Comparison of ENCODE assay signal across 9 cellular contexts in the genomic region with DNA sequence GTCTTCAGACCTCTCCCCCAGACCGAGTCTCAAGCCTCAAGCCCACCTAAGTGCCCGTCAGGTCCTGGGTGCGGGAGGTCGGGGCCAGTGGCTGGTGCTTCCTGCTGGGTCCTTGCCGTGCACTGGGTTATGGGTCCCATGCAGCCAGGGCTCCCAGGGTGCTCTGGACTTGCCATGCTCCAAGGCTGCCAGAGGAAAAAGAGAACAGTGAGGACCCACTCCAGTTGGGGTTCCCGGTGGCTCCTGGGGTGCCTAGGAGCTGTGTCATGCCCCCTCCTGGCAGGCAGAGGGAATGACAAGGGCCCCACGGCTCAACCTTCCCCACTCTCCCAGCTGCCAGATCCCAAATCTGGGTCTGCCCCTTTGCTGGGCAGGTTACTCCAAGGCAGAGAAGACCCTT. TPM values are rescaled to one million over a fixed set of nuclear protein-coding genes. Genes with fewer than 3 reads are reported as not detected.
DNase-seq lines count a peak whose midpoint lies in the region; ATAC-seq and TF ChIP-seq lines count a peak whose summit lies in the region.
"Had no signal": no experiment of that assay in that cellular context is flagged by ENCODE, and none has a peak within 500 bp of the region (broad histone marks: within the 10 kb centered on the region; RNA-seq: fewer than 3 reads in every experiment).

No MANE protein-coding gene starts in this region.

- H3K27me3 Mint-ChIP-seq in CD4-positive, alpha-beta memory T cell, result no peaks in the 10 kb centered on the region
- no peaks in the 10 kb centered on the region for H3K27me3 Mint-ChIP-seq in naive thymus-derived CD4-positive, alpha-beta T cell

- peaks cover 60% of the 10 kb centered on the region for H3K36me3 ChIP-seq in CD4-positive, alpha-beta memory T cell (ENCODE audit: insufficient read depth, low read length)
- peaks cover 22 to 62% (median 37%) of the 10 kb centered on the region in 3 experiments for H3K36me3 ChIP-seq in naive thymus-derived CD4-positive, alpha-beta T cell (ENCODE audit: control insufficient read depth in 2 of 3, insufficient read depth in 3 of 3, low read length in 3 of 3)

- H3K27me3 ChIP-seq in CD4-positive, alpha-beta memory T cell (ENCODE audit: insufficient read depth, low read length), result no peaks in the 10 kb centered on the region
- no peaks in the 10 kb centered on the region for H3K27me3 ChIP-seq in naive thymus-derived CD4-positive, alpha-beta T cell (ENCODE audit: control insufficient read depth in 2 of 2, insufficient read depth in 2 of 2, low read length in 2 of 2)

- intact Hi-C loops in CD4-positive, alpha-beta memory T cell (cut with micrococcal nuclease), result no loop called here
- intact Hi-C loops in naive thymus-derived CD4-positive, alpha-beta T cell (cut with micrococcal nuclease), result no loop called here

- no peak for DNase-seq in CD4-positive, alpha-beta memory T cell
- no peak for DNase-seq in GM13977 (ENCODE audit: low spot score)
- no peak for DNase-seq in astrocyte of the spinal cord (ENCODE audit: low read depth, low spot score)
- no peak for DNase-seq in naive thymus-derived CD4-positive, alpha-beta T cell
- no peak for DNase-seq in cerebellar nuclear complex (lab: John Stamatoyannopoulos, UW)
- DNase-seq in effector CD4-positive, alpha-beta T cell, result no peak
- DNase-seq: NCI-H748 treated with DMSO at 0.1 percent for 48 hours had no signal

- TF ChIP-seq CTCF in GM13977 (IDR thresholded peaks at IDR 0.05; ENCODE audit: extremely low read depth, insufficient read depth, missing control alignments) (peak; percentile 56), astrocyte of the spinal cord (IDR thresholded peaks at IDR 0.05; ENCODE audit: low read depth, low read length) (peak; percentile 34)

- POLR2A ChIA-PET in CD4-positive, alpha-beta memory T cell (lab: Charles Lee; ENCODE audit: partially characterized antibody), result interaction anchor here (0.6 to 19.4 kb wide), 10 partner anchors 7 to 646 kb away, joined by 3 to 478 read pairs (median 4); partner anchors contain the start of genes BRD7, CYLD and NOD2
- POLR2A ChIA-PET in naive thymus-derived CD4-positive, alpha-beta T cell (lab: Charles Lee), result interaction anchor here (0.6 to 3.7 kb wide), 5 partner anchors 10 to 116 kb away, joined by 3 to 42 read pairs (median 15); no protein-coding TSS in a partner anchor

- CTCF ChIA-PET in CD4-positive, alpha-beta memory T cell (lab: Charles Lee; ENCODE audit: partially characterized antibody), result interaction anchor here (0.6 to 24.1 kb wide), 10 partner anchors 9 to 348 kb away, joined by 3 to 458 read pairs (median 4); partner anchors contain the start of gene CYLD
- CTCF ChIA-PET in naive thymus-derived CD4-positive, alpha-beta T cell (lab: Charles Lee), result interaction anchor here (1.4 to 5.7 kb wide), 5 partner anchors 10 to 318 kb away, joined by 3 to 101 read pairs (median 5); partner anchors contain the start of gene CYLD

- H3K4me1 ChIP-seq in CD4-positive, alpha-beta memory T cell (ENCODE audit: insufficient read depth, low read length), result peaks cover 61% of the 10 kb centered on the region
- peaks cover 42 to 44% of the 10 kb centered on the region in 2 donors for H3K4me1 ChIP-seq in naive thymus-derived CD4-positive, alpha-beta T cell (ENCODE audit: control insufficient read depth in 2 of 2, insufficient read depth in 2 of 2, low read length in 2 of 2)

- no peak for ATAC-seq in naive thymus-derived CD4-positive, alpha-beta T cell
- ATAC-seq in HG02981 (IDR thresholded peaks at IDR 0.05; ENCODE audit: unreplicated experiment), result no peak

- H3K9me3 Mint-ChIP-seq in CD4-positive, alpha-beta memory T cell, result peaks cover 0 to 13% (median 10%) of the 10 kb centered on the region in 8 donors
- H3K9me3 Mint-ChIP-seq in naive thymus-derived CD4-positive, alpha-beta T cell, result peaks cover 0 to 13% (median 7%) of the 10 kb centered on the region in 11 donors

- H3K36me3 Mint-ChIP-seq in CD4-positive, alpha-beta memory T cell, result peaks cover 71 to 74% of the 10 kb centered on the region in 2 donors
- H3K36me3 Mint-ChIP-seq in naive thymus-derived CD4-positive, alpha-beta T cell, result peaks cover 28 to 71% (median 53%) of the 10 kb centered on the region in 5 donors

- peaks cover 38 to 61% (median 50%) of the 10 kb centered on the region in 4 donors for H3K4me1 Mint-ChIP-seq in CD4-positive, alpha-beta memory T cell
- H3K4me1 Mint-ChIP-seq in naive thymus-derived CD4-positive, alpha-beta T cell, result peaks cover 40 to 63% (median 58%) of the 10 kb centered on the region in 7 donors

- peak overlapping the region; percentile 57 to 97 (median 94) for H3K4me3 Mint-ChIP-seq in CD4-positive, alpha-beta memory T cell
- H3K4me3 Mint-ChIP-seq in naive thymus-derived CD4-positive, alpha-beta T cell, result peak overlapping the region; percentile 55 to 93 (median 78)

- in situ Hi-C loops in GM13977 (cut with MboI; ENCODE audit: low pct_unique_long_range_greater_than_20kb, low sequenced_read_pairs, unreplicated experiment) (loop anchor here (10.0 kb wide), 1 partner anchor 67 kb away; the partner anchor contains the start of gene CYLD), astrocyte of the spinal cord (cut with HindIII; ENCODE audit: low sequenced_read_pairs) (no loop called here)

- no peak overlapping the region for H3K4me3 ChIP-seq in CD4-positive, alpha-beta memory T cell (ENCODE audit: low read length in 2 of 2)
- no peak overlapping the region for H3K4me3 ChIP-seq in astrocyte of the spinal cord (ENCODE audit: low read depth, low read length)
- H3K4me3 ChIP-seq in naive thymus-derived CD4-positive, alpha-beta T cell (ENCODE audit: low read length), result no peak overlapping the region

- peaks cover 5 to 6% of the 10 kb centered on the region in 2 donors for H3K9me3 ChIP-seq in CD4-positive, alpha-beta memory T cell (ENCODE audit: control insufficient read depth in 1 of 2, low read length in 2 of 2)
- peaks cover 0 to 14% (median under 1%) of the 10 kb centered on the region in 3 experiments for H3K9me3 ChIP-seq in naive thymus-derived CD4-positive, alpha-beta T cell (ENCODE audit: control insufficient read depth in 2 of 3, low read length in 3 of 3)

- peak overlapping the region; percentile 90 for H3K27ac ChIP-seq in CD4-positive, alpha-beta memory T cell (ENCODE audit: low read depth, low read length)
- peak overlapping the region; percentile 90 for H3K27ac ChIP-seq in naive thymus-derived CD4-positive, alpha-beta T cell (ENCODE audit: low read depth, low read length)
- H3K27ac ChIP-seq: epithelial cell of prostate had no signal

- H3K27ac Mint-ChIP-seq in CD4-positive, alpha-beta memory T cell, result peak overlapping the region; percentile 78 to 99 (median 90)
- H3K27ac Mint-ChIP-seq in naive thymus-derived CD4-positive, alpha-beta T cell, result peak overlapping the region; percentile 64 to 98 (median 96)

RNA-seq across cellular contexts. Expression of gene SNX20, which starts 3.8 kb away (rescaled TPM):
- total RNA-seq in CD4-positive, alpha-beta memory T cell, result 10 to 100 TPM; 88.9 to 90.1 TPM
- polyA plus RNA-seq in CD4-positive, alpha-beta memory T cell, result 100 to 1,000 TPM in 1 of 2 donors, 10 to 100 TPM in 1; 62.5 to 106 TPM
- 10 to 100 TPM; 32.4 to 94.9 (median 70.8) TPM for total RNA-seq in naive thymus-derived CD4-positive, alpha-beta T cell
- 10 to 100 TPM; 62.6 to 96.1 TPM for polyA plus RNA-seq in naive thymus-derived CD4-positive, alpha-beta T cell

RNA-seq across cellular contexts. Expression of gene NOD2, which starts 16.1 kb away (rescaled TPM):
- total RNA-seq in CD4-positive, alpha-beta memory T cell, result 10 to 100 TPM in 1 of 2 experiments, 1 to 10 TPM in 1; 9.8 to 10.9 TPM
- 1 to 10 TPM; 2.2 to 3.7 TPM for polyA plus RNA-seq in CD4-positive, alpha-beta memory T cell
- total RNA-seq in naive thymus-derived CD4-positive, alpha-beta T cell, result 10 to 100 TPM in 2 of 5 experiments, 1 to 10 TPM in 1, under 1 TPM in 2; 0.49 to 40.5 (median 4.8) TPM
- under 1 TPM; 0.06 TPM for polyA plus RNA-seq in naive thymus-derived CD4-positive, alpha-beta T cell
